ENCODE assay signal across 1 cellular context in genomic region chrX:130184168-130184567, GRCh38.
TF ChIP-seq lines count a peak whose summit lies in the region.

No MANE protein-coding gene starts in this region.

TF ChIP-seq in HepG2, 621 proteins besides CTCF, POLR2A, EP300 and RAD21:
- TF ChIP-seq ATF7 (IDR thresholded peaks at IDR 0.05) (peak; percentile 39; the same call in 1 of the 2 replicates), ATF7 (CRISPR knock-in tag; IDR thresholded peaks at IDR 0.05) (no peak), ZNF776 (CRISPR knock-in tag; IDR thresholded peaks at IDR 0.05) (no peak), ZNF142 (CRISPR knock-in tag; IDR thresholded peaks at IDR 0.05) (no peak), CREB1 (IDR thresholded peaks at IDR 0.05) (peak; percentile 77), CREB1 (CRISPR knock-in tag; IDR thresholded peaks at IDR 0.05) (no peak)
TF ChIP-seq in HepG2: peak in this region for 2.
